Comparison of ENCODE assay signal across 8 cellular contexts in genomic region chr4:139951051-139951450, GRCh38.
A peak's percentile ranks its signal among the peaks of the same experiment; 100 is the strongest.
DNase-seq lines count a peak whose midpoint lies in the region; ATAC-seq and TF ChIP-seq lines count a peak whose summit lies in the region.

No MANE protein-coding gene starts in this region.

- no peak overlapping the region for H3K4me3 ChIP-seq in tibial artery

- TF ChIP-seq CTCF in tibial artery (IDR thresholded peaks at IDR 0.05) = no peak

- H3K36me3 Mint-ChIP-seq in activated naive CD8-positive, alpha-beta T cell = peaks cover 2% of the 10 kb centered on the region
- H3K36me3 Mint-ChIP-seq in natural killer cell treated with Interleukin-12 subunit alpha and Interleukin-12 subunit beta and Interleukin-15 and Interleukin-18, amount 100 ng/mL, for 72 hours = peaks cover 11% of the 10 kb centered on the region

- H3K27me3 ChIP-seq in tibial artery = no peaks in the 10 kb centered on the region

- peaks cover 25% of the 10 kb centered on the region for H3K4me1 Mint-ChIP-seq in activated naive CD8-positive, alpha-beta T cell (ENCODE audit: low read depth)
- H3K4me1 Mint-ChIP-seq in natural killer cell treated with Interleukin-12 subunit alpha and Interleukin-12 subunit beta and Interleukin-15 and Interleukin-18, amount 100 ng/mL, for 72 hours (ENCODE audit: low read depth in 2 of 2) = peaks cover 38 to 48% of the 10 kb centered on the region in 2 donors

- peak overlapping the region; percentile 6 for H3K4me3 Mint-ChIP-seq in activated naive CD8-positive, alpha-beta T cell
- H3K4me3 Mint-ChIP-seq in natural killer cell treated with Interleukin-12 subunit alpha and Interleukin-12 subunit beta and Interleukin-15 and Interleukin-18, amount 100 ng/mL, for 72 hours = peak overlapping the region; percentile 73

- peak; percentile 30 for ATAC-seq in GM18502 (IDR thresholded peaks at IDR 0.05; ENCODE audit: poor library complexity, unreplicated experiment)
- peak; percentile 1 for ATAC-seq in HG03175 (IDR thresholded peaks at IDR 0.05; ENCODE audit: unreplicated experiment)
- peak; percentile 81 to 84 for ATAC-seq in natural killer cell treated with Interleukin-12 subunit alpha and Interleukin-12 subunit beta and Interleukin-15 and Interleukin-18, amount 100 ng/mL, for 72 hours
- no peak for ATAC-seq in GM19467 (IDR thresholded peaks at IDR 0.05; ENCODE audit: unreplicated experiment)
- ATAC-seq in HG03378 (IDR thresholded peaks at IDR 0.05; ENCODE audit: unreplicated experiment) = no peak

- no peaks in the 10 kb centered on the region for H3K36me3 ChIP-seq in tibial artery

- no peaks in the 10 kb centered on the region for H3K9me3 Mint-ChIP-seq in activated naive CD8-positive, alpha-beta T cell (ENCODE audit: low read depth)
- no peaks in the 10 kb centered on the region for H3K9me3 Mint-ChIP-seq in natural killer cell treated with Interleukin-12 subunit alpha and Interleukin-12 subunit beta and Interleukin-15 and Interleukin-18, amount 100 ng/mL, for 72 hours

- no peaks in the 10 kb centered on the region for H3K27me3 Mint-ChIP-seq in activated naive CD8-positive, alpha-beta T cell
- H3K27me3 Mint-ChIP-seq in natural killer cell treated with Interleukin-12 subunit alpha and Interleukin-12 subunit beta and Interleukin-15 and Interleukin-18, amount 100 ng/mL, for 72 hours = peaks cover 12 to 19% of the 10 kb centered on the region in 2 donors

- H3K9me3 ChIP-seq in tibial artery = no peaks in the 10 kb centered on the region

- DNase-seq in natural killer cell treated with Interleukin-12 subunit alpha and Interleukin-12 subunit beta and Interleukin-15 and Interleukin-18, amount 100 ng/mL, for 72 hours (ENCODE audit: low spot score) = peak; percentile 74
- DNase-seq in mesenteric fat pad (ENCODE audit: low spot score) = no peak
- no peak for DNase-seq in tibial artery

- peaks cover 0 to 40% (median 17%) of the 10 kb centered on the region in 4 donors for H3K4me1 ChIP-seq in tibial artery

- intact Hi-C loops in tibial artery (cut with DNase I; ENCODE audit: low total_unique reads) = no loop called here

- H3K27ac Mint-ChIP-seq in activated naive CD8-positive, alpha-beta T cell = peak overlapping the region; percentile 36
- peak overlapping the region; percentile 83 to 85 for H3K27ac Mint-ChIP-seq in natural killer cell treated with Interleukin-12 subunit alpha and Interleukin-12 subunit beta and Interleukin-15 and Interleukin-18, amount 100 ng/mL, for 72 hours

- H3K27ac ChIP-seq in tibial artery = no peak overlapping the region

Comparison
In these comparisons a context has a peak if more than half of its experiments do, and no peak if none do; other contexts are left out.
1. ATAC-seq: peak in GM18502 (single experiment), HG03175 (single experiment) and natural killer cell treated with Interleukin-12 subunit alpha and Interleukin-12 subunit beta and Interleukin-15 and Interleukin-18, amount 100 ng/mL, for 72 hours (2 of 2); none in GM19467 (single experiment) and HG03378 (single experiment).